Comparison of ENCODE assay signal across 9 cellular contexts in genomic region chr6:70956191-70956450, GRCh38. TPM values are rescaled to one million over a fixed set of nuclear protein-coding genes. Genes with fewer than 3 reads are reported as not detected.
DNase-seq lines count a peak whose midpoint lies in the region; ATAC-seq, FAIRE-seq and TF ChIP-seq lines count a peak whose summit lies in the region.
"Had no signal": no experiment of that assay in that cellular context is flagged by ENCODE, and none has a peak within 500 bp of the region (broad histone marks: within the 10 kb centered on the region; RNA-seq: fewer than 3 reads in every experiment).

No MANE protein-coding gene starts in this region.

- H2BK120ac ChIP-seq in trophoblast cell (ENCODE audit: insufficient read depth, low read length, poor library complexity): no peak overlapping the region

- H3K36me3 ChIP-seq in trophoblast cell (ENCODE audit: control insufficient read depth in 1 of 2, insufficient read depth in 2 of 2, low read length in 2 of 2): no peaks in the 10 kb centered on the region

- no peak overlapping the region for H3K14ac ChIP-seq in trophoblast cell (ENCODE audit: low read length)

- H3K9ac ChIP-seq in trophoblast cell (ENCODE audit: low read length): no peak overlapping the region

- H3K27me3 ChIP-seq in trophoblast cell (ENCODE audit: insufficient read depth, low read length): peaks cover 26% of the 10 kb centered on the region

- H3K79me2 ChIP-seq in trophoblast cell (ENCODE audit: control insufficient read depth, insufficient read depth, low read length, poor library complexity): no peaks in the 10 kb centered on the region

- DNase-seq in GM12891 (ENCODE audit: insufficient read length, low spot score) (peak; percentile 4), epithelial cell of esophagus (ENCODE audit: low read depth) (no peak), trophoblast cell (no peak), NCI-H1436 (lab: John Stamatoyannopoulos, UW) (no peak), RPMI8226 (no peak), GM13976 (ENCODE audit: low spot score) (no peak)

- H3K4me2 ChIP-seq in trophoblast cell (ENCODE audit: low read length): peak overlapping the region; percentile 95

- H3K9me3 ChIP-seq in trophoblast cell (ENCODE audit: insufficient read depth, low read depth, low read length): peaks cover 2% of the 10 kb centered on the region

- H2AK5ac ChIP-seq in trophoblast cell (ENCODE audit: low read length): no peak overlapping the region

- H3K4me1 ChIP-seq in trophoblast cell (ENCODE audit: control insufficient read depth in 1 of 2, insufficient read depth in 2 of 2, low read length in 2 of 2): peaks cover 13 to 17% of the 10 kb centered on the region in 2 experiments

- no peak overlapping the region for H3K4ac ChIP-seq in trophoblast cell (ENCODE audit: low read depth, low read length)

- H2AFZ ChIP-seq in trophoblast cell (ENCODE audit: insufficient read depth, low read length, poor library complexity): no peak overlapping the region

- FAIRE-seq in GM12891 (lab: Jason Lieb, UNC): no peak
- FAIRE-seq: islet of Langerhans had no signal

- H2BK5ac ChIP-seq in trophoblast cell (ENCODE audit: low read depth, low read length, poor library complexity): no peak overlapping the region

- no peaks in the 10 kb centered on the region for H3K79me1 ChIP-seq in trophoblast cell (ENCODE audit: low read length)

- H3K23ac ChIP-seq in trophoblast cell (ENCODE audit: low read length): no peak overlapping the region

- no peak overlapping the region for H2BK12ac ChIP-seq in trophoblast cell (ENCODE audit: low read length)

- H4K12ac ChIP-seq in trophoblast cell (ENCODE audit: low read depth, low read length): no peak overlapping the region

- H3K18ac ChIP-seq in trophoblast cell (ENCODE audit: low read length): no peak overlapping the region

- TF ChIP-seq CTCF in LNCAP (IDR thresholded peaks at IDR 0.05) (peak; percentile 50), epithelial cell of esophagus (IDR thresholded peaks at IDR 0.05; ENCODE audit: insufficient read depth, low read depth, low read length, missing control alignments) (no peak), GM13976 (IDR thresholded peaks at IDR 0.05; ENCODE audit: borderline replicate concordance, control extremely low read depth, extremely low read depth, insufficient read depth, missing control alignments) (no peak)

- no peak for ATAC-seq in GM21515 (IDR thresholded peaks at IDR 0.05; ENCODE audit: unreplicated experiment)

- H3K4me3 ChIP-seq in epithelial cell of esophagus (ENCODE audit: low read length) (peak overlapping the region; percentile 30), trophoblast cell (ENCODE audit: low read depth, low read length) (peak overlapping the region; percentile 59)

- no peak overlapping the region for H3K27ac ChIP-seq in trophoblast cell (ENCODE audit: low read depth, low read length)

- H4K91ac ChIP-seq in trophoblast cell (ENCODE audit: low read depth, low read length): no peak overlapping the region

- TF ChIP-seq POLR2A in GM12891 (IDR thresholded peaks at IDR 0.05; ENCODE audit: low read depth, low read length): no peak

- in situ Hi-C loops in GM13976 (cut with MboI; ENCODE audit: low sequenced_read_pairs, unreplicated experiment): no loop called here

- H4K8ac ChIP-seq in trophoblast cell (ENCODE audit: low read depth, low read length): no peak overlapping the region

- no CpG with 5 or more reads among the region's 27 CpGs for WGBS in trophoblast cell (ENCODE audit: extremely low coverage, insufficient coverage, insufficient read length)

TF ChIP-seq in GM12891, 5 proteins besides CTCF, POLR2A, EP300 and RAD21:
- TF ChIP-seq POLR2AphosphoS5 (IDR thresholded peaks at IDR 0.05; ENCODE audit: low read depth, low read length) (no peak), PAX5 (IDR thresholded peaks at IDR 0.05; ENCODE audit: insufficient read depth, low read length, severe bottlenecking) (no peak), TAF1 (IDR thresholded peaks at IDR 0.05; ENCODE audit: low read depth, low read length) (no peak), POU2F2 (IDR thresholded peaks at IDR 0.05; ENCODE audit: low read depth, low read length) (no peak), SPI1 (IDR thresholded peaks at IDR 0.05; ENCODE audit: low read depth, low read length) (no peak)

RNA-seq across cellular contexts. Expression of gene B3GAT2, which starts 0.7 kb away (rescaled TPM):
- polyA plus RNA-seq in GM12891 (2012; ENCODE audit: low read depth, missing spikeins): 0.15 TPM
- polyA plus RNA-seq in trophoblast cell (2013): 0.01 TPM in 1 of 2 replicates, not detected in the other
